Comparison of ENCODE assay signal across 1 cellular context in genomic region chr6:63572733-63573139, GRCh38.
TF ChIP-seq lines count a peak whose summit lies in the region.

No MANE protein-coding gene starts in this region.

TF ChIP-seq in HepG2, 621 proteins besides CTCF, POLR2A, EP300 and RAD21 (continued from another document and continues in another):
- TF ChIP-seq UBTF (CRISPR knock-in tag; IDR thresholded peaks at IDR 0.05) (peak; percentile 16; the same call in 1 of the 2 replicates), MED8 (CRISPR knock-in tag; IDR thresholded peaks at IDR 0.05; ENCODE audit: insufficient replicate concordance) (peak; percentile 49), HMG20B (CRISPR knock-in tag; conservative IDR thresholded peaks at IDR 0.05) (no peak; the same call in 1 of the 2 replicates), CREB1 (IDR thresholded peaks at IDR 0.05) (no peak), CREB1 (CRISPR knock-in tag; IDR thresholded peaks at IDR 0.05) (no peak), ZNF335 (CRISPR knock-in tag; IDR thresholded peaks at IDR 0.05) (no peak), TOPORS (CRISPR knock-in tag; IDR thresholded peaks at IDR 0.05) (no peak), TEAD2 (CRISPR knock-in tag; IDR thresholded peaks at IDR 0.05) (no peak), DMTF1 (CRISPR knock-in tag; IDR thresholded peaks at IDR 0.05) (no peak), CCAR2 (optimal IDR thresholded peaks at IDR 0.05; ENCODE audit: low read depth, low read length) (no peak), GPBP1L1 (CRISPR knock-in tag; IDR thresholded peaks at IDR 0.05) (no peak), ZNF496 (CRISPR knock-in tag; IDR thresholded peaks at IDR 0.05; ENCODE audit: insufficient replicate concordance) (no peak), WIZ (CRISPR knock-in tag; IDR thresholded peaks at IDR 0.05) (no peak), KDM2A (CRISPR knock-in tag; IDR thresholded peaks at IDR 0.05; ENCODE audit: borderline replicate concordance, low read depth) (no peak), SOX6 (IDR thresholded peaks at IDR 0.05) (no peak), SOX6 (CRISPR knock-in tag; IDR thresholded peaks at IDR 0.05) (no peak), ZNF274 (CRISPR knock-in tag; IDR thresholded peaks at IDR 0.05) (no peak), ZNF644 (CRISPR knock-in tag; IDR thresholded peaks at IDR 0.05; ENCODE audit: low read depth) (no peak), SMAD9 (CRISPR knock-in tag; IDR thresholded peaks at IDR 0.05) (no peak), GPN1 (CRISPR knock-in tag; IDR thresholded peaks at IDR 0.05; ENCODE audit: borderline replicate concordance) (no peak), KDM5B (CRISPR knock-in tag; IDR thresholded peaks at IDR 0.05; ENCODE audit: borderline replicate concordance) (no peak; the same call in 1 of the 2 replicates), ATF3 (CRISPR knock-in tag; IDR thresholded peaks at IDR 0.05) (peak; percentile 14; the same call in 1 of the 2 replicates), ZNF678 (CRISPR knock-in tag; IDR thresholded peaks at IDR 0.05) (peak; percentile 71), ZHX2 (IDR thresholded peaks at IDR 0.05; ENCODE audit: low read depth) (no peak), ZHX2 (CRISPR knock-in tag; IDR thresholded peaks at IDR 0.05; ENCODE audit: borderline replicate concordance) (no peak), ZMYM4 (CRISPR knock-in tag; IDR thresholded peaks at IDR 0.05) (no peak), ZNF615 (CRISPR knock-in tag; IDR thresholded peaks at IDR 0.05; ENCODE audit: borderline replicate concordance) (no peak; the same call in 1 of the 2 replicates), ATM (IDR thresholded peaks at IDR 0.05; ENCODE audit: borderline replicate concordance) (no peak), DNMT3B (CRISPR knock-in tag; conservative IDR thresholded peaks at IDR 0.05) (no peak), ZNF24 (IDR thresholded peaks at IDR 0.05) (no peak; the same call in 1 of the 2 replicates), ZBTB10 (CRISPR knock-in tag; IDR thresholded peaks at IDR 0.05; ENCODE audit: borderline replicate concordance) (no peak), RBFOX2 (IDR thresholded peaks at IDR 0.05; ENCODE audit: low read depth, low read length) (peak; percentile 98), ZNF124 (CRISPR knock-in tag; IDR thresholded peaks at IDR 0.05) (0 out of 2 replicates have a peak, but pooled peaks have one; percentile 0), MYPOP (CRISPR knock-in tag; IDR thresholded peaks at IDR 0.05) (no peak), ZNF546 (CRISPR knock-in tag; conservative IDR thresholded peaks at IDR 0.05) (no peak; the same call in none of the 2 replicates), NR2C2 (CRISPR knock-in tag; IDR thresholded peaks at IDR 0.05; ENCODE audit: borderline replicate concordance) (no peak), FOXK1 (CRISPR knock-in tag; IDR thresholded peaks at IDR 0.05; ENCODE audit: borderline replicate concordance, low read depth) (no peak), PTBP1 (IDR thresholded peaks at IDR 0.05; ENCODE audit: low read depth, low read length, poor library complexity, severe bottlenecking) (no peak), HNF1A (IDR thresholded peaks at IDR 0.05; ENCODE audit: low read depth) (no peak), HNF1A (CRISPR knock-in tag; IDR thresholded peaks at IDR 0.05; ENCODE audit: borderline replicate concordance) (no peak; the same call in 1 of the 2 replicates), PHF5A (CRISPR knock-in tag; IDR thresholded peaks at IDR 0.05; ENCODE audit: low read depth, unreplicated experiment) (peak; percentile 38), CBX1 (IDR thresholded peaks at IDR 0.05; ENCODE audit: low read depth) (no peak), TCF7L2 (IDR thresholded peaks at IDR 0.05; ENCODE audit: low read depth, low read length) (no peak)
